In the genomic region with DNA sequence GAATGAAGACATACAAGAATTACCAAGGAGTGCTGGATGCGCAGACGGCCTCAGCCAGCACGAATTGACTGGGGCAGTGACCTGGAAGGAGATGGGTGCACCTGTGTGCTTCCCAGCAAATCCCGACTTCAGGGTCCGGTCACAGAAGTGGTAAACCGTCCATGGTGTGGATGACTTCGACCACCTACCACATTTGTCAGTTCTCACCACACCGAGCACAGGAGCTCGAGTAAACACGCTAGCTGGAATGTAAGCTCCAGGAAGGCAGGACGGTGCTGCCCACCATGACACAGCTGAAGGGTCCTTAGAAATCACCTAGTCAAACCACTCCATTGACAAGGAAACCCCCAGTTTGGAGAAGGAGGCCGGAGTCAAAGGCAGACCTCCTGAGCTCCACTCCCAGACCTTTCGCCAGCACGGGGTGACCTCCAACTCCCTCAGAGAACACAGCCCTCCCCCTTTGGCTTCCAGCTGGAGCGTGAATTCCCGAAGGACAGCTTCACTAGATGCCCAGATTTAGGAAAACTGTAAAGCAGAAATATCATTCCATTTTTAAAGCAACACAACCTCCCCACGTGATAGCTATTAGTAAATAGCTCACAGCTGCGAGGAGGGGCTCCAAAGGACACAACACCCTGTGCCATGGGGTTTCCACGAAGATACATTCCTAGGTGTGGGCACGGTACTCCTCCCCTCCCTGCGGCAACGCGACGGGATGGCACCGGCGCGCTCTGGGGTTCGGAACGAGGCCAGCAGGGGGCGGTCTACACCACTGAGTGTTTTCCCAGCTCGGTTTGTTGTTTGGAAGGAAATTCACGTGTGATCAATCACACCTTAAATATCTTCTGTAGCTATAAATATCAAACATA, we compare ENCODE assay signal across 1 cellular context.
TF ChIP-seq lines count a peak whose summit lies in the region.

No MANE protein-coding gene starts in this region.

TF ChIP-seq in GM12878, 131 proteins besides CTCF, POLR2A, EP300 and RAD21 (continued from another document):
- TF ChIP-seq YY1 (IDR thresholded peaks at IDR 0.05; ENCODE audit: low read depth, low read length) (0 out of 2 replicates have a peak, but pooled peaks have one; percentile 24), IRF4 (IDR thresholded peaks at IDR 0.05; ENCODE audit: low read depth, low read length) (0 out of 2 replicates have a peak, but pooled peaks have one; percentile 13), HDAC2 (IDR thresholded peaks at IDR 0.05) (no peak)
